Comparison of ENCODE assay signal across 4 cellular contexts in genomic region chr1:152081026-152081425, GRCh38. TPM values are rescaled to one million over a fixed set of nuclear protein-coding genes. Genes with fewer than 3 reads are reported as not detected.
"Had no signal": no experiment of that assay in that cellular context is flagged by ENCODE, and none has a peak within 500 bp of the region (broad histone marks: within the 10 kb centered on the region; RNA-seq: fewer than 3 reads in every experiment).

No MANE protein-coding gene starts in this region.

RNA-seq across cellular contexts. Expression of gene TCHHL1, which starts 7.8 kb away (rescaled TPM):
- total RNA-seq: LHCN-M2, M059J, MCF 10A, NCI-H460 had no signal

RNA-seq across cellular contexts. Expression of gene TCHH, which starts 34.2 kb away (rescaled TPM):
- total RNA-seq: M059J had no signal
